Comparison of ENCODE assay signal across 20 cellular contexts in the genomic region with DNA sequence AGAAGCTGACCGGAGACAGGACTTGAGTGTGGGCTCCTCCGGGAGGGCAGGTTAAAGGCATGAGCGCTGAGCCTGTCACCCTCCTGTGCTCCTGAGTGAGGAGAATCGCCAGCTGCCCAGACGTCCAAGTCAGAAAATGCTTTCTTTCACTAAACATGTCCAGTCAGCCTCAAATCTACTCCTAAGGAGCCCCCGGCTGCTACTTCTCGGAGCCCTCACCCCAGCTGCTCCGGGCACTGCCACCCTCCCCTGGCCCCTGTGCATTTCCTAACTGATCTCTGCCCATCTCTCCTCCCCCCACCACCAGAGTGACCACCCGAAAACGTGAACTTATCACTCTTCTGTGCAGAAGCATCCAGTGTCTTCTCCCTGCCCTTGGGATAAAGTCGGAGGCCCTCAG.
DNase-seq lines count a peak whose midpoint lies in the region; ATAC-seq and TF ChIP-seq lines count a peak whose summit lies in the region.
"Had no signal": no experiment of that assay in that cellular context is flagged by ENCODE, and none has a peak within 500 bp of the region (broad histone marks: within the 10 kb centered on the region; RNA-seq: fewer than 3 reads in every experiment).

No MANE protein-coding gene starts in this region.

- H3K4me1 Mint-ChIP-seq in endodermal cell (no peaks in the 10 kb centered on the region), osteocyte (ENCODE audit: unreplicated experiment) (no peaks in the 10 kb centered on the region)
- no peaks in the 10 kb centered on the region for H3K4me1 Mint-ChIP-seq in CD4-positive, alpha-beta T cell (ENCODE audit: low read depth)

- no peaks in the 10 kb centered on the region for H3K4me1 ChIP-seq in Karpas-422 (ENCODE audit: low read length)
- no peaks in the 10 kb centered on the region for H3K4me1 ChIP-seq in endodermal cell (ENCODE audit: control insufficient read depth, insufficient read depth, low read length)
- H3K4me1 ChIP-seq: BE2C, SJCRH30 had no signal

- no peaks in the 10 kb centered on the region for H3K9me2 ChIP-seq in Karpas-422 (replicated peaks; ENCODE audit: insufficient read depth, low read length)

- H3K4me2 ChIP-seq in Karpas-422 (ENCODE audit: low read depth, low read length, poor library complexity, severe bottlenecking) = no peak overlapping the region

- no peak for ATAC-seq in HG02623 (IDR thresholded peaks at IDR 0.05; ENCODE audit: unreplicated experiment)
- ATAC-seq in CD4-positive, alpha-beta T cell (ENCODE audit: poor library complexity) = no peak
- ATAC-seq: Panc1 had no signal

- H3K27me3 Mint-ChIP-seq in endodermal cell (ENCODE audit: insufficient read depth) (peaks cover 8% of the 10 kb centered on the region), osteocyte (ENCODE audit: unreplicated experiment) (no peaks in the 10 kb centered on the region)
- H3K27me3 Mint-ChIP-seq in CD4-positive, alpha-beta T cell = no peaks in the 10 kb centered on the region

- CTCF ChIA-PET in CD4-positive, alpha-beta T cell (lab: Charles Lee) = no interaction called here

- H3K27ac Mint-ChIP-seq in endodermal cell = no peak overlapping the region
- H3K27ac Mint-ChIP-seq in osteocyte (ENCODE audit: unreplicated experiment) = no peak overlapping the region
- no peak overlapping the region for H3K27ac Mint-ChIP-seq in CD4-positive, alpha-beta T cell

- H3K9me3 Mint-ChIP-seq in endodermal cell (no peaks in the 10 kb centered on the region), osteocyte (ENCODE audit: unreplicated experiment) (no peaks in the 10 kb centered on the region)
- no peaks in the 10 kb centered on the region for H3K9me3 Mint-ChIP-seq in CD4-positive, alpha-beta T cell

- DNase-seq in 8988T (peak; percentile 0), Karpas-422 (peak; percentile 35), endodermal cell (peak; percentile 34), osteocyte (ENCODE audit: extremely low spot score, unreplicated experiment) (peak; percentile 71), NCI-H2196 (lab: John Stamatoyannopoulos, UW; ENCODE audit: unreplicated experiment) (no peak), H4 (ENCODE audit: low spot score) (no peak)
- no peak for DNase-seq in CD4-positive, alpha-beta T cell
- DNase-seq: BE2C; DMS79; KBM-7; NCI-H1092; NCI-H1436 treated with DMSO at 0.1 percent for 48 hours; NCI-H2029; NCI-H226; NCI-H510A treated with DMSO at 0.1 percent for 48 hours; NCI-H748 treated with DMSO at 0.1 percent for 48 hours; NK-92 treated with Interleukin-12 subunit alpha and Interleukin-12 subunit beta, amount 100 ng/mL, for 24 hours; SJCRH30 had no signal

- H2AFZ ChIP-seq in Karpas-422 (ENCODE audit: low read length) = no peak overlapping the region

- no peaks in the 10 kb centered on the region for H3K27me3 ChIP-seq in Karpas-422 (ENCODE audit: low read length)
- H3K27me3 ChIP-seq in endodermal cell (ENCODE audit: control insufficient read depth, insufficient read depth, low read length, poor library complexity, severe bottlenecking) = peaks cover 16% of the 10 kb centered on the region
- no peaks in the 10 kb centered on the region for H3K27me3 ChIP-seq in CD4-positive, alpha-beta T cell (ENCODE audit: control insufficient read depth, insufficient read depth, low read length)
- H3K27me3 ChIP-seq: BE2C, SJCRH30 had no signal

- no peaks in the 10 kb centered on the region for H3K36me3 ChIP-seq in Karpas-422 (ENCODE audit: insufficient read depth, low read length)
- H3K36me3 ChIP-seq in endodermal cell (ENCODE audit: control insufficient read depth, insufficient read depth, low read length) = no peaks in the 10 kb centered on the region
- H3K36me3 ChIP-seq: BE2C, SJCRH30 had no signal

- H3K4me3 ChIP-seq in Karpas-422 (ENCODE audit: low read length) = no peak overlapping the region
- no peak overlapping the region for H3K4me3 ChIP-seq in endodermal cell (ENCODE audit: low read length)
- H3K4me3 ChIP-seq: SJCRH30 had no signal

- H3K9ac ChIP-seq in Karpas-422 (ENCODE audit: low read length) (no peak overlapping the region), endodermal cell (ENCODE audit: extremely low read depth, low read length, poor library complexity, severe bottlenecking) (no peak overlapping the region)

- H3K79me2 ChIP-seq in Karpas-422 (ENCODE audit: low read length) = no peaks in the 10 kb centered on the region

- intact Hi-C loops in CD4-positive, alpha-beta T cell (cut with DNase I, micrococcal nuclease) = no loop called here

- H3K27ac ChIP-seq in Karpas-422 (ENCODE audit: low read length) (no peak overlapping the region), endodermal cell (ENCODE audit: low read depth, low read length) (no peak overlapping the region)
- no peak overlapping the region for H3K27ac ChIP-seq in CD4-positive, alpha-beta T cell (ENCODE audit: low read depth, low read length)
- H3K27ac ChIP-seq: SJCRH30 had no signal

- POLR2A ChIA-PET in CD4-positive, alpha-beta T cell (lab: Charles Lee) = no interaction called here

- H3K36me3 Mint-ChIP-seq in endodermal cell (ENCODE audit: low read depth) (no peaks in the 10 kb centered on the region), osteocyte (ENCODE audit: unreplicated experiment) (no peaks in the 10 kb centered on the region)
- no peaks in the 10 kb centered on the region for H3K36me3 Mint-ChIP-seq in CD4-positive, alpha-beta T cell (ENCODE audit: low read depth)

- H4K20me1 ChIP-seq in Karpas-422 (ENCODE audit: insufficient read depth, low read depth, low read length) = no peaks in the 10 kb centered on the region

- no peak for TF ChIP-seq CTCF in endodermal cell (conservative IDR thresholded peaks at IDR 0.05)
- TF ChIP-seq CTCF in osteocyte (IDR thresholded peaks at IDR 0.05) = no peak
- no peak for TF ChIP-seq CTCF in CD4-positive, alpha-beta T cell (IDR thresholded peaks at IDR 0.05)

- H3K9me3 ChIP-seq in Karpas-422 (ENCODE audit: low read length) (no peaks in the 10 kb centered on the region), endodermal cell (ENCODE audit: control insufficient read depth, low read length) (no peaks in the 10 kb centered on the region)
- no peaks in the 10 kb centered on the region for H3K9me3 ChIP-seq in CD4-positive, alpha-beta T cell (ENCODE audit: control insufficient read depth, low read length)
- H3K9me3 ChIP-seq: BE2C, SJCRH30 had no signal

- no peak overlapping the region for H3K4me3 Mint-ChIP-seq in endodermal cell
- H3K4me3 Mint-ChIP-seq in osteocyte (ENCODE audit: unreplicated experiment) = no peak overlapping the region
- no peak overlapping the region for H3K4me3 Mint-ChIP-seq in CD4-positive, alpha-beta T cell

- 84 to 86% methylated on average over 9 to 11 of the region's 11 CpGs for WGBS in endodermal cell (ENCODE audit: insufficient coverage in 1 of 2, insufficient read length in 1 of 2), 2 experiments

Comparison
In these comparisons a context has a peak if more than half of its experiments do, and no peak if none do; other contexts are left out.
1. DNase-seq: peak in 8988T (single experiment), Karpas-422 (single experiment), endodermal cell (single experiment) and osteocyte (single experiment); none in NCI-H2196 (single experiment), CD4-positive, alpha-beta T cell (0 of 10) and H4 (single experiment).